12 cellular contexts compared by ENCODE assay signal in genomic region chr6:167049275-167049674, GRCh38.
"Had no signal": no experiment of that assay in that cellular context is flagged by ENCODE, and none has a peak within 500 bp of the region (broad histone marks: within the 10 kb centered on the region; RNA-seq: fewer than 3 reads in every experiment).

No MANE protein-coding gene starts in this region.

- DNase-seq: activated CD4-positive, alpha-beta T cell treated with anti-CD3 and anti-CD28 coated beads for 48 hours; activated CD8-positive, alpha-beta T cell treated with anti-CD3 and anti-CD28 coated beads for 36 hours; adrenal gland; dorsolateral prefrontal cortex; kidney; left lung; mammary epithelial cell; naive thymus-derived CD4-positive, alpha-beta T cell; ovary; sigmoid colon; spleen; transverse colon had no signal

- ATAC-seq: activated CD8-positive, alpha-beta T cell treated with anti-CD3 and anti-CD28 coated beads for 36 hours; left lung; naive thymus-derived CD4-positive, alpha-beta T cell had no signal
